ENCODE assay signal across 9 cellular contexts in the genomic region with DNA sequence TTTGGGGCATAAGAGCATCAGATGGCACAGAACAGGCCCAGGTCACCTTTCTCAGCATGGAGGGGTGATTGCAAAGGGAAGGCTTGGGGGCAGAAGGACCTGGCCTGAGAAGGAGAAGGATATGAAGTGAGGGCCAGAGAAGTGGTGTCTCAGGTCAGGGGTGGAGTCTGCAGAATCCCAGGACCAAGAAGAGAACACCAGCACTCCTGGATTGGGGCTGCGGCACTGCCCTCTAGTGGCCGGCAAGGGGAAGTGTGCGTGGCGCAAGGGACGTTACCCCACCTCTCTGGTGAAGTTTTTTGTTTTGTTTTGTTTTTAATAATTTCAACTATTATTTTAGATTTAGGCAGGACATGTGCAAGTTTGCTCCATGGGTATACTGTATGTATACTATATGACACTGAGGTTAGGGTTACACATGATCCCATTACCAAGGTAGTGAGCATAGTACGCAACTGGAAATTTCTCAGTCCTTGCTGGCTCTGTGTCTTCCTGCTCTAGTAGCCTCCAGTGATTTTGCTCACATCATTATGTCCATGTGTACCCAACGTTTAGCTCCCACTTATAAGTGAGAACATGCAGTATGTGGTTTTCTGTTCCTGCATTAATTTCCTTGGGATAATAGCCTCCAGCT.
DNase-seq lines count a peak whose midpoint lies in the region; ATAC-seq and TF ChIP-seq lines count a peak whose summit lies in the region.
"Had no signal": no experiment of that assay in that cellular context is flagged by ENCODE, and none has a peak within 500 bp of the region (broad histone marks: within the 10 kb centered on the region; RNA-seq: fewer than 3 reads in every experiment).

No MANE protein-coding gene starts in this region.

- BruUV-seq in HCT116 (replicated peaks; lab: Mats Ljungman, UMichigan), result no TSS peak

- WGBS in endodermal cell (ENCODE audit: insufficient coverage in 1 of 2, insufficient read length in 1 of 2), 2 experiments, result 43 to 75% methylated on average over 2 to 7 of the region's 7 CpGs

- peak overlapping the region; percentile 97 for H2AFZ ChIP-seq in HCT116 (ENCODE audit: low read depth, low read length, poor library complexity, severe bottlenecking)

- H3K4me1 ChIP-seq in left ventricle myocardium inferior, result no peaks in the 10 kb centered on the region
- H3K4me1 ChIP-seq in HCT116 (ENCODE audit: control insufficient read depth in 1 of 2, insufficient read depth in 2 of 2, low read length in 2 of 2), result no peaks in the 10 kb centered on the region
- peaks cover under 1% of the 10 kb centered on the region for H3K4me1 ChIP-seq in endodermal cell (ENCODE audit: control insufficient read depth, insufficient read depth, low read length)

- no peaks in the 10 kb centered on the region for H4K20me1 ChIP-seq in HCT116 (ENCODE audit: insufficient read depth)

- no peaks in the 10 kb centered on the region for H3K36me3 Mint-ChIP-seq in endodermal cell (ENCODE audit: low read depth)

- no peak overlapping the region for H3K27ac Mint-ChIP-seq in endodermal cell
- H3K27ac Mint-ChIP-seq: stimulated activated naive CD8-positive, alpha-beta T cell treated with anti-CD3 and anti-CD28 coated beads, Interleukin-15, Interleukin-2, amounts not matched to agents 100 ng/mL and 50 ng/mL, for 24 hours had no signal

- ATAC-seq in left cardiac atrium (no peak), HCT116 (peak; percentile 96)
- no peak for ATAC-seq in stimulated activated naive CD8-positive, alpha-beta T cell treated with anti-CD3 and anti-CD28 coated beads, Interleukin-15, Interleukin-2, amounts not matched to agents 100 U/mL and 50 U/mL, for 24 hours

- H3K36me3 ChIP-seq in left ventricle myocardium inferior (no peaks in the 10 kb centered on the region), HCT116 (ENCODE audit: control insufficient read depth in 1 of 2, insufficient read depth in 2 of 2, low read length in 2 of 2) (no peaks in the 10 kb centered on the region), endodermal cell (ENCODE audit: control insufficient read depth, insufficient read depth, low read length) (no peaks in the 10 kb centered on the region)

- no peaks in the 10 kb centered on the region for H3K27me3 Mint-ChIP-seq in endodermal cell (ENCODE audit: insufficient read depth)
- H3K27me3 Mint-ChIP-seq: stimulated activated naive CD8-positive, alpha-beta T cell treated with anti-CD3 and anti-CD28 coated beads, Interleukin-15, Interleukin-2, amounts not matched to agents 100 ng/mL and 50 ng/mL, for 24 hours had no signal

- TF ChIP-seq POLR2A in HCT116 (IDR thresholded peaks at IDR 0.05; ENCODE audit: borderline replicate concordance, extremely low read depth, insufficient read depth, insufficient read length), result no peak

- H3K4me2 ChIP-seq in HCT116 (ENCODE audit: low read length), result no peak overlapping the region

- CTCF ChIA-PET in HCT116 (lab: Charles Lee), result no interaction called here

- peaks cover 4% of the 10 kb centered on the region for H3K4me1 Mint-ChIP-seq in endodermal cell

- DNase-seq in left ventricle myocardium inferior, result no peak
- DNase-seq in left cardiac atrium, result no peak
- DNase-seq in HCT116 (ENCODE audit: low read depth, low spot score), result peak; percentile 8
- DNase-seq in LNCaP clone FGC (ENCODE audit: low read depth), result no peak
- DNase-seq in endodermal cell, result peak; percentile 87
- DNase-seq in stimulated activated naive CD8-positive, alpha-beta T cell treated with anti-CD3 and anti-CD28 coated beads, Interleukin-15, Interleukin-2, amounts not matched to agents 100 U/mL and 50 U/mL, for 24 hours, result peak; percentile 28
- DNase-seq in activated gamma-delta T cell treated with Interleukin-2 at 50 U/mL for 16 hours, result no peak
- no peak for DNase-seq in SHP77 treated with DMSO at 0.1 percent for 48 hours (lab: John Stamatoyannopoulos, UW)

- H3K9me3 Mint-ChIP-seq in endodermal cell, result no peaks in the 10 kb centered on the region

- intact Hi-C loops in left ventricle myocardium inferior (cut with micrococcal nuclease) (no loop called here), left cardiac atrium (cut with DNase I) (no loop called here), HCT116 (cut with micrococcal nuclease) (loop anchor here (5.0 to 10.0 kb wide), 2 partner anchors 617 to 1550 kb away; partner anchors contain the start of gene EFNA5)

- H3K27me3 ChIP-seq in left ventricle myocardium inferior (ENCODE audit: low read depth) (no peaks in the 10 kb centered on the region), HCT116 (ENCODE audit: insufficient read depth, low read length) (no peaks in the 10 kb centered on the region), endodermal cell (ENCODE audit: control insufficient read depth, insufficient read depth, low read length, poor library complexity, severe bottlenecking) (no peaks in the 10 kb centered on the region)

- H3K27ac ChIP-seq in left ventricle myocardium inferior (replicated peaks) (no peak overlapping the region), HCT116 (ENCODE audit: low read depth, low read length) (no peak overlapping the region), endodermal cell (ENCODE audit: low read depth, low read length) (no peak overlapping the region)

- H3K9ac ChIP-seq in HCT116 (ENCODE audit: low read length), result no peak overlapping the region
- no peak overlapping the region for H3K9ac ChIP-seq in endodermal cell (ENCODE audit: extremely low read depth, low read length, poor library complexity, severe bottlenecking)

- H3K9me3 ChIP-seq in left ventricle myocardium inferior (replicated peaks) (no peaks in the 10 kb centered on the region), HCT116 (ENCODE audit: control insufficient read depth in 1 of 2, insufficient read depth in 1 of 2, low read depth in 1 of 2, low read length in 2 of 2) (no peaks in the 10 kb centered on the region), endodermal cell (ENCODE audit: control insufficient read depth, low read length) (no peaks in the 10 kb centered on the region)

- no peak overlapping the region for H3K4me3 Mint-ChIP-seq in endodermal cell
- H3K4me3 Mint-ChIP-seq: stimulated activated naive CD8-positive, alpha-beta T cell treated with anti-CD3 and anti-CD28 coated beads, Interleukin-15, Interleukin-2, amounts not matched to agents 100 ng/mL and 50 ng/mL, for 24 hours had no signal

- H3K4me3 ChIP-seq in left ventricle myocardium inferior (no peak overlapping the region), HCT116 (replicated peaks in 1 of 2; ENCODE audit: low read depth in 1 of 2, low read length in 2 of 2) (no peak overlapping the region), LNCaP clone FGC (ENCODE audit: low read depth, low read length) (no peak overlapping the region), endodermal cell (ENCODE audit: low read length) (no peak overlapping the region)

- TF ChIP-seq CTCF in left ventricle myocardium inferior (IDR thresholded peaks at IDR 0.05; ENCODE audit: borderline replicate concordance), result peak; percentile 41
- peak; percentile 25 to 96 (median 96); a peak in 5 of 6 replicates for TF ChIP-seq CTCF in HCT116 (IDR thresholded peaks at IDR 0.05 in 2 of 3, conservative IDR thresholded peaks at IDR 0.05 in 1 of 3; ENCODE audit: borderline replicate concordance in 1 of 3, insufficient read depth in 1 of 3, low read depth in 2 of 3, low read length in 2 of 3)
- TF ChIP-seq CTCF in LNCaP clone FGC (IDR thresholded peaks at IDR 0.05; ENCODE audit: control insufficient read depth, extremely low read depth, insufficient read depth), result peak; percentile 90
- TF ChIP-seq CTCF in endodermal cell (conservative IDR thresholded peaks at IDR 0.05), result peak; percentile 97

- TF ChIP-seq RAD21 in HCT116 (IDR thresholded peaks at IDR 0.05; ENCODE audit: low read depth), result peak; percentile 69

- no peaks in the 10 kb centered on the region for H3K9me2 ChIP-seq in HCT116 (ENCODE audit: insufficient read depth)

- H3K79me2 ChIP-seq in HCT116 (ENCODE audit: insufficient read depth, low read length), result no peaks in the 10 kb centered on the region

- RAD21 ChIA-PET in HCT116 (lab: Charles Lee; ENCODE audit: low non-redundant PET in 1 of 2, low total read pairs in 2 of 2, uncharacterized antibody in 2 of 2, unreplicated experiment in 2 of 2), result no interaction called here

- POLR2A ChIA-PET in HCT116 (lab: Charles Lee), result no interaction called here

TF ChIP-seq in HCT116, 20 proteins besides CTCF, POLR2A, EP300 and RAD21 (continues in another document):
- TF ChIP-seq TCF7L2 (IDR thresholded peaks at IDR 0.05; ENCODE audit: borderline replicate concordance, extremely low read depth, insufficient read depth, insufficient read length) (no peak), YY1 (IDR thresholded peaks at IDR 0.05; ENCODE audit: extremely low read depth, insufficient replicate concordance, low read depth, low read length) (no peak), SIN3A (IDR thresholded peaks at IDR 0.05; ENCODE audit: low read depth) (no peak), CBX3 (IDR thresholded peaks at IDR 0.05; ENCODE audit: low read depth) (no peak), EZH2 (IDR thresholded peaks at IDR 0.05) (no peak), ZNF274 (IDR thresholded peaks at IDR 0.05; ENCODE audit: low read depth, low read length) (no peak), FOSL1 (IDR thresholded peaks at IDR 0.05; ENCODE audit: low read depth) (no peak)
- TF ChIP-seq, protein P1, sequence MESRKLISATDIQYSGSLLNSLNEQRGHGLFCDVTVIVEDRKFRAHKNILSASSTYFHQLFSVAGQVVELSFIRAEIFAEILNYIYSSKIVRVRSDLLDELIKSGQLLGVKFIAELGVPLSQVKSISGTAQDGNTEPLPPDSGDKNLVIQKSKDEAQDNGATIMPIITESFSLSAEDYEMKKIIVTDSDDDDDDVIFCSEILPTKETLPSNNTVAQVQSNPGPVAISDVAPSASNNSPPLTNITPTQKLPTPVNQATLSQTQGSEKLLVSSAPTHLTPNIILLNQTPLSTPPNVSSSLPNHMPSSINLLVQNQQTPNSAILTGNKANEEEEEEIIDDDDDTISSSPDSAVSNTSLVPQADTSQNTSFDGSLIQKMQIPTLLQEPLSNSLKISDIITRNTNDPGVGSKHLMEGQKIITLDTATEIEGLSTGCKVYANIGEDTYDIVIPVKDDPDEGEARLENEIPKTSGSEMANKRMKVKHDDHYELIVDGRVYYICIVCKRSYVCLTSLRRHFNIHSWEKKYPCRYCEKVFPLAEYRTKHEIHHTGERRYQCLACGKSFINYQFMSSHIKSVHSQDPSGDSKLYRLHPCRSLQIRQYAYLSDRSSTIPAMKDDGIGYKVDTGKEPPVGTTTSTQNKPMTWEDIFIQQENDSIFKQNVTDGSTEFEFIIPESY (IDR thresholded peaks at IDR 0.05; ENCODE audit: extremely low read depth, insufficient replicate concordance, low read length), result no peak

Comparison
In these comparisons a context has a peak if more than half of its experiments do, and no peak if none do; other contexts are left out.
1. DNase-seq: peak in HCT116 (single experiment), endodermal cell (single experiment) and stimulated activated naive CD8-positive, alpha-beta T cell treated with anti-CD3 and anti-CD28 coated beads, Interleukin-15, Interleukin-2, amounts not matched to agents 100 U/mL and 50 U/mL, for 24 hours (single experiment); none in left ventricle myocardium inferior (single experiment), left cardiac atrium (single experiment), LNCaP clone FGC (single experiment), activated gamma-delta T cell treated with Interleukin-2 at 50 U/mL for 16 hours (single experiment) and SHP77 treated with DMSO at 0.1 percent for 48 hours (single experiment).
2. CTCF ChIP-seq: peak in every context shown above with its lines; median percentile 97 in endodermal cell; 96 in HCT116; 90 in LNCaP clone FGC; 41 in left ventricle myocardium inferior.